In the genomic region with DNA sequence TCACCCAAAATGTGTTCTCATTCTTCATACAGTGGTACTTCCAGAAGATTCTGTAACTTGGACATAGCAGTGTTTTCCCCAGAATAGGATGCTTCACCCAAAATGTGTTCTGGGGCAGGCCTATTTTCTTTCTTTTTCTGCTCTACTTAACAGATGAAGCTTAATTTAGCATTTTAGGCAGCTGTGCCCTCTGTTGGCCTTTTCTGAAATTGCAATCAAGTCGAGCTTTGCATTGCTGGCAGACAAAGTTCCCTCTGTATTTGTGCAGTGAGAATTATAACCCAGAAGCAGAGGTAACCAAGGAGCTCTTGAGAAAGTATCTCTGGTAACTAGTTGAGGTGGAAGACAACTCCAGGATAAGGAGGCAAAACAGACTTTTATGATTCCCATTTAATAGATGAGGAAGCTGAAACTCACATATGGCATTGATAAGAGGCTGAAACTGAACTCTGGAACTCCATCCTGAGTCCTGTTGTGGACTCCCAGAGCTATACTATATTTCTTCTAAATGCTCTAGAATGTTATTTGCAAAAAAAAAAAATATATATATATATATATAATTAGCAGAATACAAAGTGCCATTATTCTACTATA, we compare ENCODE assay signal across 8 cellular contexts. TPM values are rescaled to one million over a fixed set of nuclear protein-coding genes. Genes with fewer than 3 reads are reported as not detected.
A peak's percentile ranks its signal among the peaks of the same experiment; 100 is the strongest.
DNase-seq lines count a peak whose midpoint lies in the region; ATAC-seq, FAIRE-seq and TF ChIP-seq lines count a peak whose summit lies in the region.

No MANE protein-coding gene starts in this region.

- H3K4me3 ChIP-seq in HL-60 (replicated peaks; ENCODE audit: insufficient read depth, low read length) (no peak overlapping the region), PC-3 (ENCODE audit: low read length) (no peak overlapping the region)

- H3K4me1 ChIP-seq in PC-3 (ENCODE audit: insufficient read depth, low read length) = no peaks in the 10 kb centered on the region

- H3K9me3 Mint-ChIP-seq in brain = no peaks in the 10 kb centered on the region

- H3K4me3 Mint-ChIP-seq in brain = no peak overlapping the region

- CTCF ChIA-PET in PC-3 (lab: Charles Lee) = interaction anchor here (0.6 to 1.1 kb wide), 5 partner anchors 17 to 1003 kb away, joined by 3 to 6 read pairs (median 3); no protein-coding TSS in a partner anchor

- intact Hi-C loops in PC-3 (cut with micrococcal nuclease) = loop anchor here (2.0 kb wide), 1 partner anchor 62 kb away; no protein-coding TSS in a partner anchor

- BruUV-seq in PC-3 (replicated peaks; lab: Mats Ljungman, UMichigan) = no TSS peak

- no peaks in the 10 kb centered on the region for H3F3A ChIP-seq in PC-3 (ENCODE audit: low read length, unreplicated experiment)

- no peak overlapping the region for H3K9ac ChIP-seq in PC-3 (ENCODE audit: low read length)

- no peaks in the 10 kb centered on the region for H3K9me2 ChIP-seq in PC-3 (replicated peaks; ENCODE audit: low read length)

- ATAC-seq in PC-3 = peak; percentile 51
- peak; percentile 82 for ATAC-seq in left lobe of liver
- no peak for ATAC-seq in HG03457 (IDR thresholded peaks at IDR 0.05; ENCODE audit: unreplicated experiment)

- no peak overlapping the region for H3K27ac ChIP-seq in HL-60 (replicated peaks)
- no peak overlapping the region for H3K27ac ChIP-seq in PC-3 (ENCODE audit: low read length)

- peaks cover 16% of the 10 kb centered on the region for H3K4me1 Mint-ChIP-seq in brain

- no peaks in the 10 kb centered on the region for H3K9me3 ChIP-seq in PC-3 (ENCODE audit: low read length)

- TF ChIP-seq CTCF in HL-60 (IDR thresholded peaks at IDR 0.05; ENCODE audit: insufficient read depth, low read length) (peak; percentile 63), PC-3 (conservative IDR thresholded peaks at IDR 0.05; ENCODE audit: low read depth, low read length) (peak; percentile 76), brain (conservative IDR thresholded peaks at IDR 0.05) (peak; percentile 68 to 84)

- POLR2A ChIA-PET in PC-3 (lab: Charles Lee; ENCODE audit: unreplicated experiment) = no interaction called here

- no peaks in the 10 kb centered on the region; the same call in none of the 2 replicates for H3K36me3 ChIP-seq in PC-3 (ENCODE audit: low read depth, low read length)

- peak; percentile 64 for FAIRE-seq in A204.1 (lab: Jason Lieb, UNC)
- FAIRE-seq in G401.6 (lab: Jason Lieb, UNC) = peak; percentile 74

- H3K4me2 ChIP-seq in PC-3 (ENCODE audit: low read length) = no peak overlapping the region

- no peak overlapping the region for H2AFZ ChIP-seq in PC-3 (ENCODE audit: low read length)

- peaks cover 14% of the 10 kb centered on the region for H3K36me3 Mint-ChIP-seq in brain

- H3K79me2 ChIP-seq in PC-3 (ENCODE audit: low read length) = no peaks in the 10 kb centered on the region

- peak in 1 of 2 experiments; percentile 2 for DNase-seq in HL-60 (ENCODE audit: low read depth in 1 of 2, low spot score in 1 of 2)
- DNase-seq in PC-3 = peak; percentile 79
- DNase-seq in left lobe of liver (ENCODE audit: low spot score) = no peak
- DNase-seq in superior temporal gyrus (ENCODE audit: extremely low spot score) = peak; percentile 88

- no peak overlapping the region for H3K27ac Mint-ChIP-seq in brain

- peaks cover 5% of the 10 kb centered on the region for H3K27me3 Mint-ChIP-seq in brain

- no peaks in the 10 kb centered on the region for H4K20me1 ChIP-seq in PC-3 (ENCODE audit: low read length)

- H3K27me3 ChIP-seq in HL-60 (ENCODE audit: insufficient read depth, poor library complexity, severe bottlenecking) (no peaks in the 10 kb centered on the region), PC-3 (ENCODE audit: low read length) (no peaks in the 10 kb centered on the region)

RNA-seq across cellular contexts. Expression of gene L1TD1, which starts 50.3 kb away (rescaled TPM):
- total RNA-seq in PC-3 (2014; rRNA removed) = not detected in 2 replicates
- polyA plus RNA-seq in brain (ENCODE audit: insufficient read depth, low read depth, low replicate concordance) = not detected
- 0.38 TPM for total RNA-seq in left lobe of liver
